8 cellular contexts compared by ENCODE assay signal in genomic region chr1:111221633-111222286, GRCh38. TPM values are rescaled to one million over a fixed set of nuclear protein-coding genes. Genes with fewer than 3 reads are reported as not detected.
DNase-seq lines count a peak whose midpoint lies in the region; ATAC-seq and TF ChIP-seq lines count a peak whose summit lies in the region.

No MANE protein-coding gene starts in this region.

- peak overlapping the region; percentile 51 for H3K4me3 ChIP-seq in GM12865 (ENCODE audit: low read depth, low read length)
- H3K4me3 ChIP-seq in tibial artery: no peak overlapping the region

- H3K4me1 ChIP-seq in tibial artery: peaks cover 0 to 9% (median 4%) of the 10 kb centered on the region in 4 donors

- peaks cover 8% of the 10 kb centered on the region for H3K9me3 Mint-ChIP-seq in activated CD8-positive, alpha-beta T cell treated with anti-CD3 and anti-CD28 coated beads for 36 hours
- no peaks in the 10 kb centered on the region for H3K9me3 Mint-ChIP-seq in natural killer cell

- H3K4me3 Mint-ChIP-seq in activated CD8-positive, alpha-beta T cell treated with anti-CD3 and anti-CD28 coated beads for 36 hours: peak overlapping the region; percentile 64
- peak overlapping the region; percentile 86 for H3K4me3 Mint-ChIP-seq in natural killer cell

- peak; percentile 49 for ATAC-seq in GM19468 (IDR thresholded peaks at IDR 0.05; ENCODE audit: extremely low read depth, unreplicated experiment)
- ATAC-seq in HG03469 (IDR thresholded peaks at IDR 0.05; ENCODE audit: unreplicated experiment): peak; percentile 36
- ATAC-seq in activated CD8-positive, alpha-beta T cell treated with anti-CD3 and anti-CD28 coated beads for 36 hours: peak; percentile 66
- ATAC-seq in natural killer cell: peak; percentile 37 to 50 (median 40)

- CTCF ChIA-PET in activated CD8-positive, alpha-beta T cell treated with anti-CD3 and anti-CD28 coated beads for 36 hours (lab: Charles Lee): interaction anchor here (0.6 to 10.3 kb wide), 14 partner anchors 15 to 286 kb away, joined by 3 to 150 read pairs (median 4); partner anchors contain the start of genes CEPT1, DENND2D and DRAM2

- no peaks in the 10 kb centered on the region for H3K9me3 ChIP-seq in tibial artery

- DNase-seq in GM12865 (ENCODE audit: low read depth): peak; percentile 99
- peak; percentile 89 for DNase-seq in activated CD8-positive, alpha-beta T cell treated with anti-CD3 and anti-CD28 coated beads for 36 hours
- no peak for DNase-seq in natural killer cell
- DNase-seq in tibial artery: no peak
- DNase-seq in HK-2 (ENCODE audit: unreplicated experiment): no peak
- DNase-seq in amniotic stem cell (lab: John Stamatoyannopoulos, UW): no peak

- H3K27ac Mint-ChIP-seq in activated CD8-positive, alpha-beta T cell treated with anti-CD3 and anti-CD28 coated beads for 36 hours: peak overlapping the region; percentile 93
- H3K27ac Mint-ChIP-seq in natural killer cell: peak overlapping the region; percentile 94 to 95

- POLR2A ChIA-PET in activated CD8-positive, alpha-beta T cell treated with anti-CD3 and anti-CD28 coated beads for 36 hours (lab: Charles Lee): interaction anchor here (0.8 to 10.3 kb wide), 8 partner anchors 13 to 347 kb away, joined by 3 to 245 read pairs (median 5); partner anchors contain the start of genes CEPT1, DENND2D and DRAM2

- H3K27me3 Mint-ChIP-seq in activated CD8-positive, alpha-beta T cell treated with anti-CD3 and anti-CD28 coated beads for 36 hours: no peaks in the 10 kb centered on the region
- H3K27me3 Mint-ChIP-seq in natural killer cell (ENCODE audit: low read depth in 2 of 2): no peaks in the 10 kb centered on the region

- peaks cover 5% of the 10 kb centered on the region for H3K36me3 Mint-ChIP-seq in activated CD8-positive, alpha-beta T cell treated with anti-CD3 and anti-CD28 coated beads for 36 hours (ENCODE audit: low read depth)
- H3K36me3 Mint-ChIP-seq in natural killer cell: no peaks in the 10 kb centered on the region

- H3K4me1 Mint-ChIP-seq in activated CD8-positive, alpha-beta T cell treated with anti-CD3 and anti-CD28 coated beads for 36 hours (ENCODE audit: low read depth): peaks cover 89% of the 10 kb centered on the region
- peaks cover 90 to 93% of the 10 kb centered on the region in 2 donors for H3K4me1 Mint-ChIP-seq in natural killer cell

- TF ChIP-seq CTCF in GM12865 (IDR thresholded peaks at IDR 0.05; ENCODE audit: insufficient read depth, low read depth, low read length, missing control alignments) (no peak), natural killer cell (IDR thresholded peaks at IDR 0.05) (no peak), tibial artery (IDR thresholded peaks at IDR 0.05) (no peak)
- TF ChIP-seq CTCF in activated CD8-positive, alpha-beta T cell treated with anti-CD3 and anti-CD28 coated beads for 36 hours (IDR thresholded peaks at IDR 0.05): no peak

- H3K36me3 ChIP-seq in tibial artery: no peaks in the 10 kb centered on the region

- no peak overlapping the region for H3K27ac ChIP-seq in tibial artery

- no peaks in the 10 kb centered on the region for H3K27me3 ChIP-seq in tibial artery

- intact Hi-C loops in activated CD8-positive, alpha-beta T cell treated with anti-CD3 and anti-CD28 coated beads for 36 hours (cut with micrococcal nuclease): loop anchor here (2.0 kb wide), 2 partner anchors 113 to 179 kb away; no protein-coding TSS in a partner anchor
- intact Hi-C loops in natural killer cell (cut with micrococcal nuclease): loop anchor here (5.0 kb wide), 1 partner anchor 349 kb away; the partner anchor contains the start of gene CD53
- intact Hi-C loops in tibial artery (cut with DNase I; ENCODE audit: low total_unique reads): loop anchor here (5.0 kb wide), 1 partner anchor 181 kb away; no protein-coding TSS in a partner anchor

RNA-seq across cellular contexts. Expression of gene CHI3L2, which starts 5.8 kb away (rescaled TPM):
- 10 to 100 TPM in 1 of 2 experiments, 1 to 10 TPM in 1; 9.2 to 10.4 TPM for total RNA-seq in activated CD8-positive, alpha-beta T cell treated with anti-CD3 and anti-CD28 coated beads for 36 hours
- 10 to 100 TPM; 13.5 to 21.1 (median 17.0) TPM for total RNA-seq in natural killer cell

RNA-seq across cellular contexts. Expression of gene DENND2D, which starts 21.3 kb away (rescaled TPM):
- 100 to 1,000 TPM; 201 to 208 TPM for total RNA-seq in activated CD8-positive, alpha-beta T cell treated with anti-CD3 and anti-CD28 coated beads for 36 hours
- total RNA-seq in natural killer cell: 100 to 1,000 TPM; 203 to 297 (median 203) TPM

Comparison
In these comparisons a context has a peak if more than half of its experiments do, and no peak if none do; other contexts are left out.
1. DNase-seq: peak in GM12865 (single experiment) and activated CD8-positive, alpha-beta T cell treated with anti-CD3 and anti-CD28 coated beads for 36 hours (single experiment); none in natural killer cell (single experiment), tibial artery (0 of 2), HK-2 (single experiment) and amniotic stem cell (single experiment).
2. Peak in every context shown above with its lines, with median percentiles within 50 percentile points of each other: ATAC-seq.